Comparison of ENCODE assay signal across 17 cellular contexts in genomic region chr19:45296365-45296764, GRCh38. TPM values are rescaled to one million over a fixed set of nuclear protein-coding genes. Genes with fewer than 3 reads are reported as not detected.
"Had no signal": no experiment of that assay in that cellular context is flagged by ENCODE, and none has a peak within 500 bp of the region (broad histone marks: within the 10 kb centered on the region; RNA-seq: fewer than 3 reads in every experiment).

No MANE protein-coding gene starts in this region.

- H3K4me3 Mint-ChIP-seq: activated naive CD8-positive, alpha-beta T cell treated with anti-CD3 and anti-CD28 coated beads for 36 hours; endodermal cell; naive B cell; stimulated activated effector memory CD8-positive, alpha-beta T cell treated with anti-CD3 and anti-CD28 coated beads, Interleukin-12 subunit alpha, Interleukin-12 subunit beta, amount 100 ng/mL, for 72 hours; T-helper 2 cell treated with Interferon-gamma antibody and Interleukin-4, amounts not matched to agents 5 μg/mL and 100 μg/mL, for 36 hours had no signal

- H3K36me3 ChIP-seq: transverse colon had no signal

- H3K27ac Mint-ChIP-seq: activated naive CD8-positive, alpha-beta T cell treated with anti-CD3 and anti-CD28 coated beads for 36 hours; endodermal cell; naive B cell; stimulated activated effector memory CD8-positive, alpha-beta T cell treated with anti-CD3 and anti-CD28 coated beads, Interleukin-12 subunit alpha, Interleukin-12 subunit beta, amount 100 ng/mL, for 72 hours; T-helper 2 cell treated with Interferon-gamma antibody and Interleukin-4, amounts not matched to agents 5 μg/mL and 100 μg/mL, for 36 hours had no signal

- DNase-seq: activated CD4-positive, alpha-beta T cell treated with anti-CD3 and anti-CD28 coated beads for 1 hour; activated CD4-positive, alpha-beta T cell treated with anti-CD3 and anti-CD28 coated beads, Interleukin-2, amount 50 U/mL, for 48 hours; activated gamma-delta T cell; activated naive CD8-positive, alpha-beta T cell treated with anti-CD3 and anti-CD28 coated beads for 36 hours; activated T-cell treated with anti-CD3 and anti-CD28 coated beads, Interleukin-2, amount 50 U/mL, for 48 hours; brain microvascular endothelial cell; endodermal cell; hypothalamus; midbrain; naive B cell; small intestine; transverse colon had no signal

- H3K27ac ChIP-seq: brain microvascular endothelial cell, transverse colon had no signal

- H3K4me1 ChIP-seq: transverse colon had no signal

- H3K27me3 Mint-ChIP-seq: activated naive CD8-positive, alpha-beta T cell treated with anti-CD3 and anti-CD28 coated beads for 36 hours; naive B cell had no signal

- H3K27me3 ChIP-seq: brain microvascular endothelial cell, transverse colon had no signal

- ATAC-seq: esophagus mucosa; stimulated activated effector memory CD8-positive, alpha-beta T cell treated with anti-CD3 and anti-CD28 coated beads, Interleukin-12 subunit alpha, Interleukin-12 subunit beta, amount 100 ng/mL, for 72 hours had no signal

- H3K4me3 ChIP-seq: lung, transverse colon had no signal

- H3K4me1 Mint-ChIP-seq: endodermal cell had no signal

- H3K9me3 ChIP-seq: transverse colon had no signal

- H3K9me3 Mint-ChIP-seq: stimulated activated effector memory CD8-positive, alpha-beta T cell treated with anti-CD3 and anti-CD28 coated beads, Interleukin-12 subunit alpha, Interleukin-12 subunit beta, amount 100 ng/mL, for 72 hours; T-helper 2 cell treated with Interferon-gamma antibody and Interleukin-4, amounts not matched to agents 5 μg/mL and 100 μg/mL, for 36 hours had no signal

RNA-seq across cellular contexts. Expression of gene CKM, which starts 26.3 kb away (rescaled TPM):
- total RNA-seq: activated naive CD8-positive, alpha-beta T cell treated with anti-CD3 and anti-CD28 coated beads for 36 hours; glomerular endothelial cell had no signal

RNA-seq across cellular contexts. Expression of gene KLC3, which starts 44.2 kb away (rescaled TPM):
- total RNA-seq: activated naive CD8-positive, alpha-beta T cell treated with anti-CD3 and anti-CD28 coated beads for 36 hours; glomerular endothelial cell; transverse colon had no signal
- polyA plus RNA-seq: small intestine had no signal

RNA-seq across cellular contexts. Expression of gene EXOC3L2, which starts 51.2 kb away (rescaled TPM):
- total RNA-seq: activated naive CD8-positive, alpha-beta T cell treated with anti-CD3 and anti-CD28 coated beads for 36 hours had no signal
